9 cellular contexts compared by ENCODE assay signal in genomic region chr14:50955373-50956043, GRCh38. TPM values are rescaled to one million over a fixed set of nuclear protein-coding genes. Genes with fewer than 3 reads are reported as not detected.
DNase-seq lines count a peak whose midpoint lies in the region; ATAC-seq, FAIRE-seq and TF ChIP-seq lines count a peak whose summit lies in the region.
"Had no signal": no experiment of that assay in that cellular context is flagged by ENCODE, and none has a peak within 500 bp of the region (broad histone marks: within the 10 kb centered on the region; RNA-seq: fewer than 3 reads in every experiment).

No MANE protein-coding gene starts in this region.

- ATAC-seq in GM18502 (IDR thresholded peaks at IDR 0.05; ENCODE audit: poor library complexity, unreplicated experiment): peak; percentile 63

- peak overlapping the region; percentile 61 for H2AFZ ChIP-seq in astrocyte (ENCODE audit: low read depth, low read length)

- H3K27ac ChIP-seq in astrocyte (ENCODE audit: low read depth, low read length): peak overlapping the region; percentile 93

- no peaks in the 10 kb centered on the region for H3K9me3 Mint-ChIP-seq in astrocyte (ENCODE audit: unreplicated experiment)
- H3K9me3 Mint-ChIP-seq: memory B cell had no signal

- peak overlapping the region; percentile 70 for H3K9ac ChIP-seq in astrocyte (ENCODE audit: low read length)

- FAIRE-seq in astrocyte (lab: Jason Lieb, UNC): peak; percentile 41

- peak; percentile 63 for TF ChIP-seq CTCF in astrocyte (IDR thresholded peaks at IDR 0.05; ENCODE audit: insufficient read depth, low read depth, low read length)

- no peaks in the 10 kb centered on the region for H3K9me3 ChIP-seq in astrocyte (ENCODE audit: insufficient read depth, low read depth, low read length)

- no peaks in the 10 kb centered on the region for H3K36me3 ChIP-seq in astrocyte (ENCODE audit: insufficient read depth, low read length)

- peak overlapping the region; percentile 60 for H3K4me3 Mint-ChIP-seq in astrocyte (ENCODE audit: unreplicated experiment)
- H3K4me3 Mint-ChIP-seq: memory B cell had no signal

- peak overlapping the region; percentile 100 for H3K27ac Mint-ChIP-seq in astrocyte (ENCODE audit: unreplicated experiment)
- H3K27ac Mint-ChIP-seq: memory B cell had no signal

- peaks cover 10% of the 10 kb centered on the region for H3K4me1 ChIP-seq in astrocyte (ENCODE audit: insufficient read depth, low read length)

- no peak overlapping the region for H3K4me3 ChIP-seq in astrocyte (ENCODE audit: insufficient read depth, low read depth, low read length)

- H3K79me2 ChIP-seq in astrocyte (ENCODE audit: insufficient read depth, low read length): no peaks in the 10 kb centered on the region

- peak overlapping the region; percentile 69 for H3K4me2 ChIP-seq in astrocyte (ENCODE audit: low read length)

- peaks cover 10% of the 10 kb centered on the region for H3K4me1 Mint-ChIP-seq in astrocyte (ENCODE audit: low read depth, unreplicated experiment)
- H3K4me1 Mint-ChIP-seq: memory B cell had no signal

- no peaks in the 10 kb centered on the region for H4K20me1 ChIP-seq in astrocyte (ENCODE audit: insufficient read depth, low read length)

- peak; percentile 93 for DNase-seq in AG08396 (ENCODE audit: low spot score)
- peak; percentile 68 for DNase-seq in NCI-H510A (lab: John Stamatoyannopoulos, UW)
- peak; percentile 96 for DNase-seq in astrocyte (ENCODE audit: low read depth)
- DNase-seq in iPS-NIHi11 (ENCODE audit: low spot score): peak; percentile 61
- DNase-seq in stimulated activated CD4-positive, alpha-beta T cell treated with anti-CD3 and anti-CD28 coated beads, TNF-alpha, amount 100 ng/mL, for 48 hours (ENCODE audit: low read depth in 3 of 3): peak in 2 of 3 donors; percentile 11 to 51
- no peak for DNase-seq in NCI-H774 (lab: John Stamatoyannopoulos, UW)
- DNase-seq in DMS79 (lab: John Stamatoyannopoulos, UW): no peak

- H3K27me3 Mint-ChIP-seq in astrocyte (ENCODE audit: low read depth, unreplicated experiment): no peaks in the 10 kb centered on the region

- no peaks in the 10 kb centered on the region for H3K36me3 Mint-ChIP-seq in astrocyte (ENCODE audit: low read depth, unreplicated experiment)
- H3K36me3 Mint-ChIP-seq: memory B cell had no signal

- H3K27me3 ChIP-seq in astrocyte (ENCODE audit: insufficient read depth, low read length): no peaks in the 10 kb centered on the region

RNA-seq across cellular contexts. Expression of gene PYGL, which starts 11.2 kb away (rescaled TPM):
- 97.6 and 104 TPM in 2 replicates for total RNA-seq in astrocyte

Comparison
In these comparisons a context has a peak if more than half of its experiments do, and no peak if none do; other contexts are left out.
1. DNase-seq: peak in AG08396 (single experiment), NCI-H510A (single experiment), astrocyte (single experiment), iPS-NIHi11 (single experiment) and stimulated activated CD4-positive, alpha-beta T cell treated with anti-CD3 and anti-CD28 coated beads, TNF-alpha, amount 100 ng/mL, for 48 hours (2 of 3); none in NCI-H774 (single experiment) and DMS79 (single experiment).